ENCODE assay signal across 11 cellular contexts in genomic region chr2:169491378-169491777, GRCh38. TPM values are rescaled to one million over a fixed set of nuclear protein-coding genes. Genes with fewer than 3 reads are reported as not detected.
"Had no signal": no experiment of that assay in that cellular context is flagged by ENCODE, and none has a peak within 500 bp of the region (broad histone marks: within the 10 kb centered on the region; RNA-seq: fewer than 3 reads in every experiment).

No MANE protein-coding gene starts in this region.

- H3K9me3 ChIP-seq: HAP-1 had no signal

- ATAC-seq: HCT116 had no signal

- DNase-seq: GM23248, GOT3, H7, HFFc6, IMR-90, KBM-7 had no signal

- H3K4me3 ChIP-seq: GM23248, HAP-1 had no signal

- H3K27ac ChIP-seq: GM23248, HL-60, KMS-11 had no signal

- H3K4me2 ChIP-seq: KMS-11 had no signal

- H3K9ac ChIP-seq: GM23248, KMS-11 had no signal

- H3K36me3 ChIP-seq: HAP-1 had no signal

- H2AFZ ChIP-seq: GM23248 had no signal

RNA-seq across cellular contexts. Expression of gene KLHL41, which starts 18.1 kb away (rescaled TPM):
- total RNA-seq: H7, HT1080 had no signal
